ENCODE assay signal across 1 cellular context in the genomic region with DNA sequence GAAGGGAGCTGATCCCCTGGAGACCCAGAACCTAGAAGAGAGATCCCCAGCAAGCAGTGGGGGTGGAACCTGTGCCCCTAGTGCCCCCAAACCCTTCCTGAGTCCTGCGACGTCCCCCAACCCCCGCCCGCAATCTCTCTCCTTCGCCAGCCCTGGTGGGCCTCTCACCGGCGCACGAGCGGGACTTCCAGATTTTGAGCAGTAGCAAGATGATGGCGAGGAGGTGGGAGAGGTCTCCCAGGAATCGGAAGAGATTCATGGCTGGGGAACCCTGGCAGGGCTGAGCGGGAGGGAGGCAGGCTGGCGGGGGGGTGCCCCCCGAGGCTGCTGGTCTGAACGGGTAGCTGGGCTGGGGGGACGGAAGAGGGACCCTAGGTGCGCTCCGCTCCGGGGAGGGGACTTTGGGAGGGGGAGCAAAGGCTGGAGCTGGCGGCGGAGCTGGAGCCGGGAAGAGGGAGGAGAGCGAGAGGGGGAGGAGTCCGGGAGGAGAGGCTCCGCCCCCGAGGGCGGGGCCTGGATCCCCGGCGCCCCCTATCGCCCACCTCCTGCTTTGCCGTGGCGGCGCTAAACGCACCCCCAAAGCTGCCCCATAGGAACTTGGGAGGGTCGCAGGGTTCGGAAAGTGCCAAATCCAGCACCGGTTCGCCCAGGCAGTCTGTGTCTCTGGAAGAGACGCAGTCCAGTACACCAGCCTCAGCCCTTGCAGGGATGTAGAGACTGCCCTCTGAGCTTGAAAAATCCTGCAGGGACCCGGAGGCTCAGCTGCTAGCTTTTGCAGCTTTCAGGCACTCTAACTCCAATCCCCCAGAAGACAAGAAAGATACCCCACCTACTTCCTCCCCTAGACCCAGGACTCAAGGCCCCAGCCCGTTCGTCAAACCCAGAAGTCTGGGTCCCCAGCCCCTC.
TF ChIP-seq lines count a peak whose summit lies in the region.

Gene KDELR1 (minus strand): TSS at position 452 of the 906 bp plus-strand sequence. CDS start 193 bp downstream, at position 259.

TF ChIP-seq in K562, 482 proteins besides CTCF, POLR2A, EP300 and RAD21 (continued from another document):
- TF ChIP-seq RBBP5 (IDR thresholded peaks at IDR 0.05; ENCODE audit: borderline replicate concordance, insufficient read depth, low read length, poor library complexity, severe bottlenecking) (no peak), GATAD2B (IDR thresholded peaks at IDR 0.05; ENCODE audit: borderline replicate concordance) (peak; percentile 24; the same call in 1 of the 2 replicates), SMAD4 (CRISPR knock-in tag; conservative IDR thresholded peaks at IDR 0.05) (0 out of 2 replicates have a peak, but pooled peaks have one; percentile 32), KDM1A (IDR thresholded peaks at IDR 0.05) (no peak)
